Comparison of ENCODE assay signal across 30 cellular contexts in the genomic region with DNA sequence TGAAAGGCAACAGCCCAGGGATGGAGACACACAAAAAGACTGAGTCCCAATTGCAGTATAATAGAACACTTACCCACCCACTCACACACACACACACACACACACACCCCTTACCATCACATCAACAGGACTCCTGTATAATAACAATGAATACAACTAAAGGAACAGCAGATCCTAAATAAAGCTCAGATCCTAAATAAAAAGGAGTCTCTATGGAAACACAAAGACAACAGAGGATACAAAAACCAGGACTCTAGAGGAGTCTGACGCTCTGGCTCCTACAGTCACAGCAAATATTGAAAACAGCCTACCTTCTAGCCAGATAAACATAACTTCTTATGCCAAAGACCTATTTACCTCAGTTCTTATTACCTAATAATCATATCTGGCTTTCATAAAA.
DNase-seq lines count a peak whose midpoint lies in the region; ATAC-seq, FAIRE-seq and TF ChIP-seq lines count a peak whose summit lies in the region.
"Had no signal": no experiment of that assay in that cellular context is flagged by ENCODE, and none has a peak within 500 bp of the region (broad histone marks: within the 10 kb centered on the region; RNA-seq: fewer than 3 reads in every experiment).

No MANE protein-coding gene starts in this region.

- no peak overlapping the region for H3K4me2 ChIP-seq in H1 (ENCODE audit: insufficient read depth in 1 of 2, low read depth in 2 of 2, low read length in 2 of 2)

- peak overlapping the region; percentile 7 for H3K27ac Mint-ChIP-seq in mesothelial cell of epicardium
- H3K27ac Mint-ChIP-seq: activated naive CD4-positive, alpha-beta T cell treated with anti-CD3 and anti-CD28 coated beads, Interleukin-2, amount 10 ng/mL, durations not matched to agents 7 days and 5 days; CD4-positive, alpha-beta T cell; naive thymus-derived CD8-positive, alpha-beta T cell; stimulated activated naive B cell treated with anti-CD40 and anti-IgM and Interleukin-4, amounts not matched to agents 10 μg/mL and 1 μg/mL and 100 μg/mL, for 72 hours had no signal

- no peak overlapping the region for H4K5ac ChIP-seq in H1 (ENCODE audit: insufficient read length, low read depth, low read length)

- H3K14ac ChIP-seq in H1 (ENCODE audit: insufficient read length) = no peak overlapping the region

- no peak overlapping the region for H3K4me3 Mint-ChIP-seq in mesothelial cell of epicardium
- H3K4me3 Mint-ChIP-seq: activated naive CD4-positive, alpha-beta T cell treated with anti-CD3 and anti-CD28 coated beads, Interleukin-2, amount 10 ng/mL, durations not matched to agents 7 days and 5 days; activated T-cell treated with anti-CD3 and anti-CD28 coated beads, Interleukin-2, amount 50 U/mL, for 4 hours; CD4-positive, alpha-beta T cell; naive thymus-derived CD8-positive, alpha-beta T cell; stimulated activated naive B cell treated with anti-CD40 and anti-IgM and Interleukin-4, amounts not matched to agents 10 μg/mL and 1 μg/mL and 100 μg/mL, for 72 hours had no signal

- no peak overlapping the region for H2BK12ac ChIP-seq in H1 (ENCODE audit: low read depth, low read length)

- H2AFZ ChIP-seq in H1 (ENCODE audit: low read length) = 0 out of 2 replicates have a peak overlapping the region, but pooled peaks have one; percentile 48

- no peaks in the 10 kb centered on the region for H3K79me2 ChIP-seq in H1 (ENCODE audit: control insufficient read depth in 1 of 2, insufficient read depth in 2 of 2, low read length in 2 of 2)

- no peak for FAIRE-seq in H1 (lab: Jason Lieb, UNC)
- FAIRE-seq: endometrium, GM12892, GM19239, K562 had no signal

- CTCF ChIA-PET in H1 (lab: Charles Lee; ENCODE audit: partially characterized antibody) = interaction anchor here (1.1 kb wide), 1 partner anchor 82 kb away, joined by 3 read pairs; no protein-coding TSS in a partner anchor

- no peak for TF ChIP-seq CTCF in H1 (IDR thresholded peaks at IDR 0.05; ENCODE audit: control extremely low read depth in 1 of 3, insufficient read depth in 1 of 3, low read depth in 1 of 3, low read length in 3 of 3)
- no peak for TF ChIP-seq CTCF in mesothelial cell of epicardium (IDR thresholded peaks at IDR 0.05; ENCODE audit: unreplicated experiment)

- H3K18ac ChIP-seq in H1 (ENCODE audit: extremely low read depth, low read length) = no peak overlapping the region

- no peaks in the 10 kb centered on the region for H3K27me3 ChIP-seq in H1 (replicated peaks in 1 of 4; ENCODE audit: control insufficient read depth in 3 of 4, extremely low read depth in 1 of 4, insufficient read depth in 3 of 4, low read length in 3 of 4)
- H3K27me3 ChIP-seq: foreskin keratinocyte, transverse colon had no signal

- no peak overlapping the region for H4K8ac ChIP-seq in H1 (ENCODE audit: extremely low read depth, insufficient read depth, low read length)

- H3K27me3 Mint-ChIP-seq in mesothelial cell of epicardium (ENCODE audit: low read depth) = no peaks in the 10 kb centered on the region
- H3K27me3 Mint-ChIP-seq: activated naive CD4-positive, alpha-beta T cell treated with anti-CD3 and anti-CD28 coated beads, Interleukin-2, amount 10 ng/mL, durations not matched to agents 7 days and 5 days; CD4-positive, alpha-beta T cell; naive thymus-derived CD8-positive, alpha-beta T cell; stimulated activated naive B cell treated with anti-CD40 and anti-IgM and Interleukin-4, amounts not matched to agents 10 μg/mL and 1 μg/mL and 100 μg/mL, for 72 hours had no signal

- no peak for ATAC-seq in HG02973 (IDR thresholded peaks at IDR 0.05; ENCODE audit: unreplicated experiment)
- ATAC-seq: activated T-cell treated with anti-CD3 and anti-CD28 coated beads, Interleukin-2, amount 50 U/mL, for 4 hours; foreskin keratinocyte; K562; naive thymus-derived CD8-positive, alpha-beta T cell; stimulated activated naive B cell treated with anti-CD40 and anti-IgM and Interleukin-4, amounts not matched to agents 10 μg/mL and 1 μg/mL and 100 μg/mL, for 72 hours had no signal

- H3K23ac ChIP-seq in H1 (ENCODE audit: insufficient read length) = no peak overlapping the region

- no peak overlapping the region for H3K56ac ChIP-seq in H1 (replicated peaks; ENCODE audit: insufficient read length, low read depth, low read length)

- H3K4me1 ChIP-seq in H1 (replicated peaks in 1 of 4; ENCODE audit: control insufficient read depth in 3 of 4, insufficient read depth in 4 of 4, low read length in 3 of 4) = peaks cover 0 to 3% (median 0%) of the 10 kb centered on the region in 4 experiments; a peak in 2 of 7 replicates
- H3K4me1 ChIP-seq: transverse colon had no signal

- no peaks in the 10 kb centered on the region for H3K23me2 ChIP-seq in H1 (ENCODE audit: low read depth, low read length)

- peaks cover 5% of the 10 kb centered on the region for H3K9me3 Mint-ChIP-seq in mesothelial cell of epicardium
- H3K9me3 Mint-ChIP-seq: activated naive CD4-positive, alpha-beta T cell treated with anti-CD3 and anti-CD28 coated beads, Interleukin-2, amount 10 ng/mL, durations not matched to agents 7 days and 5 days; activated T-cell treated with anti-CD3 and anti-CD28 coated beads, Interleukin-2, amount 50 U/mL, for 4 hours; stimulated activated naive B cell treated with anti-CD40 and anti-IgM and Interleukin-4, amounts not matched to agents 10 μg/mL and 1 μg/mL and 100 μg/mL, for 72 hours had no signal

- H3K4me3 ChIP-seq in H1 (ENCODE audit: extremely low read depth in 1 of 4, insufficient read depth in 2 of 4, low read depth in 3 of 4, low read length in 4 of 4) = no peak overlapping the region
- H3K4me3 ChIP-seq: K562, transverse colon had no signal

- H2BK120ac ChIP-seq in H1 (replicated peaks; ENCODE audit: low read depth, low read length) = no peak overlapping the region

- no peak overlapping the region for H4K91ac ChIP-seq in H1 (replicated peaks; ENCODE audit: insufficient read length, low read length)

- H4K20me1 ChIP-seq in H1 (replicated peaks in 1 of 2; ENCODE audit: control insufficient read depth in 1 of 2, insufficient read depth in 2 of 2, low read length in 2 of 2) = no peaks in the 10 kb centered on the region

- no peak overlapping the region for H2BK20ac ChIP-seq in H1 (ENCODE audit: low read length)

- no peak for TF ChIP-seq EP300 in H1 (IDR thresholded peaks at IDR 0.05; ENCODE audit: borderline replicate concordance in 1 of 2, low read depth in 2 of 2, low read length in 2 of 2)

- H2AK5ac ChIP-seq in H1 (ENCODE audit: low read depth, low read length) = no peak overlapping the region

- no peak for TF ChIP-seq RAD21 in H1 (IDR thresholded peaks at IDR 0.05 in 1 of 2, conservative IDR thresholded peaks at IDR 0.05 in 1 of 2; ENCODE audit: low read depth in 2 of 2, low read length in 2 of 2)

- no peak for TF ChIP-seq POLR2A in H1 (IDR thresholded peaks at IDR 0.05; ENCODE audit: control extremely low read depth in 1 of 2, low read depth in 2 of 2, low read length in 2 of 2)

- no peak overlapping the region for H2BK15ac ChIP-seq in H1 (ENCODE audit: low read length)

- no peak overlapping the region for H2BK5ac ChIP-seq in H1 (ENCODE audit: low read depth, low read length)

- no peak overlapping the region for H3K9ac ChIP-seq in H1 (replicated peaks in 1 of 4; ENCODE audit: extremely low read depth in 1 of 4, low read depth in 3 of 4, low read length in 3 of 4)

- no peaks in the 10 kb centered on the region for H3K79me1 ChIP-seq in H1 (ENCODE audit: low read depth, low read length)

- peaks cover 10% of the 10 kb centered on the region for H3K4me1 Mint-ChIP-seq in mesothelial cell of epicardium
- H3K4me1 Mint-ChIP-seq: activated naive CD4-positive, alpha-beta T cell treated with anti-CD3 and anti-CD28 coated beads, Interleukin-2, amount 10 ng/mL, durations not matched to agents 7 days and 5 days; naive thymus-derived CD8-positive, alpha-beta T cell; stimulated activated naive B cell treated with anti-CD40 and anti-IgM and Interleukin-4, amounts not matched to agents 10 μg/mL and 1 μg/mL and 100 μg/mL, for 72 hours had no signal

- WGBS in H1 (ENCODE audit: extremely low coverage in 1 of 2, insufficient coverage in 1 of 2, insufficient read length in 1 of 2, insufficient replicate concordance in 2 of 2, low coverage in 1 of 2, low lambda C conversion rate in 2 of 2, missing lambda C conversion rate in 1 of 2), 2 experiments = 82% methylated on average over 1 of the region's 1 CpG; no CpG with 5 or more reads in 1 of the 2 experiments

- POLR2A ChIA-PET in H1 (lab: Charles Lee; ENCODE audit: partially characterized antibody) = interaction anchor here (0.6 kb wide), 1 partner anchor 20 kb away, joined by 6 read pairs; no protein-coding TSS in a partner anchor

- DNase-seq in GM04503 (ENCODE audit: low read depth) = peak; percentile 3
- DNase-seq in NCI-H69 (lab: John Stamatoyannopoulos, UW) = peak; percentile 49
- no peak for DNase-seq in H1 (ENCODE audit: low read depth in 1 of 2, low spot score in 2 of 2)
- no peak for DNase-seq in mesothelial cell of epicardium (ENCODE audit: low spot score in 2 of 2, unreplicated experiment in 2 of 2)
- no peak for DNase-seq in SKM-1 treated with dmso at 0.1 percent for 144 hours (lab: John Stamatoyannopoulos, UW; ENCODE audit: unreplicated experiment)
- DNase-seq in central memory CD4-positive, alpha-beta T cell = no peak
- no peak for DNase-seq in DMS53 treated with DMSO at 0.1 percent for 48 hours (lab: John Stamatoyannopoulos, UW; ENCODE audit: unreplicated experiment)
- DNase-seq: activated CD4-positive, alpha-beta T cell treated with anti-CD3 and anti-CD28 coated beads for 1 hour; activated naive CD4-positive, alpha-beta T cell treated with anti-CD3 and anti-CD28 coated beads, Interleukin-2, amount 10 ng/mL, durations not matched to agents 7 days and 5 days; activated T-cell treated with anti-CD3 and anti-CD28 coated beads, Interleukin-2, amount 50 U/mL, for 4 hours; aorta; CD4-positive, alpha-beta T cell; cortex of kidney; DMS79; foreskin keratinocyte; hippocampal formation; islet precursor cell; MV-4-11; naive thymus-derived CD8-positive, alpha-beta T cell; NCI-H187; NCI-H510A treated with DMSO at 0.1 percent for 48 hours; posterior cingulate gyrus; stimulated activated CD4-positive, alpha-beta T cell treated with anti-CD3 and anti-CD28 coated beads, Interleukin-2, amount 100 ng/mL, for 24 hours; stimulated activated naive B cell treated with anti-CD40 and anti-IgM and Interleukin-4, amounts not matched to agents 10 μg/mL and 1 μg/mL and 100 μg/mL, for 72 hours; transverse colon had no signal

- no peaks in the 10 kb centered on the region for H3K9me3 ChIP-seq in H1 (ENCODE audit: insufficient read depth in 2 of 2, low read depth in 1 of 2, low read length in 1 of 2)
- H3K9me3 ChIP-seq: transverse colon had no signal

- no peak overlapping the region for H3K27ac ChIP-seq in H1 (ENCODE audit: low read depth, low read length)
- H3K27ac ChIP-seq: transverse colon had no signal

- H3K36me3 ChIP-seq in H1 (ENCODE audit: control insufficient read depth in 2 of 4, insufficient read depth in 4 of 4, low read length in 3 of 4) = no peaks in the 10 kb centered on the region; a peak in 1 of 8 replicates
- H3K36me3 ChIP-seq: transverse colon had no signal

- no peaks in the 10 kb centered on the region for H3K36me3 Mint-ChIP-seq in mesothelial cell of epicardium
- H3K36me3 Mint-ChIP-seq: activated naive CD4-positive, alpha-beta T cell treated with anti-CD3 and anti-CD28 coated beads, Interleukin-2, amount 10 ng/mL, durations not matched to agents 7 days and 5 days; naive thymus-derived CD8-positive, alpha-beta T cell; stimulated activated naive B cell treated with anti-CD40 and anti-IgM and Interleukin-4, amounts not matched to agents 10 μg/mL and 1 μg/mL and 100 μg/mL, for 72 hours had no signal

- H3K4ac ChIP-seq in H1 (replicated peaks; ENCODE audit: insufficient read length, low read depth, low read length) = no peak overlapping the region

Comparison
In these comparisons a context has a peak if more than half of its experiments do, and no peak if none do; other contexts are left out.
1. DNase-seq: peak in GM04503 (single experiment) and NCI-H69 (single experiment); none in H1 (0 of 2), mesothelial cell of epicardium (0 of 2), SKM-1 treated with dmso at 0.1 percent for 144 hours (single experiment), central memory CD4-positive, alpha-beta T cell (single experiment) and DMS53 treated with DMSO at 0.1 percent for 48 hours (single experiment).